20 cellular contexts compared by ENCODE assay signal in the genomic region with DNA sequence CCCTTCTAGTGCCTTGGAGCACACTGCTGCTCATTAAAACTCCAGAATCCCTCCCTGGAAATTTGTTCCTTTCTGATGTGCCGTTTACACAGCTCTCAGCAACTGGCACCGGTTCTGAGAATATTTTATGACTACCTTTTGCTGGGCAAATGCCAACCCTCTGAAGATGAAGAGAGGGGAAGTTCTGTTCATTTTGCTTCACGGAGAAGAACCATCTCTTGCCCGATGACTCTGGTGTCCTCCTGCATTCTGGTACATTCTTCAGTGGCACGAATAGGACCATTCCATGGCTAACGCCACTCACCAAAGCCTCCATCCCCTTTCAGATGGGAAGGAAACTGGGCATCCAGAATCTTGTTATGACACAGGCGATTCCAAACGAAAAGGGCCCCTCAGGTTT.
"Had no signal": no experiment of that assay in that cellular context is flagged by ENCODE, and none has a peak within 500 bp of the region (broad histone marks: within the 10 kb centered on the region; RNA-seq: fewer than 3 reads in every experiment).

No MANE protein-coding gene starts in this region.

- H3K4me1 ChIP-seq: gastroesophageal sphincter, left ventricle myocardium inferior, psoas muscle, right atrium auricular region, spleen, tibial artery had no signal

- H3K9me3 ChIP-seq: neutrophil, ovary, psoas muscle had no signal

- DNase-seq: activated CD4-positive, alpha-beta memory T cell treated with anti-CD3 and anti-CD28 coated beads, Interleukin-2, amount 10 ng/mL, durations not matched to agents 7 days and 5 days; activated T-cell treated with anti-CD3 and anti-CD28 coated beads, Interleukin-2, amount 50 U/mL, for 1 hour; cortex of kidney; head of caudate nucleus; hypothalamus; left ventricle myocardium inferior; ovary; psoas muscle; spleen; stimulated activated CD4-positive, alpha-beta T cell treated with anti-CD3 and anti-CD28 coated beads, Interleukin-4, amount 100 ng/mL, for 24 hours; stimulated activated naive CD4-positive, alpha-beta T cell treated with Interleukin-2 at 50 U/mL for 16 hours; substantia nigra; T-helper 9 cell; tibial artery had no signal

- H3K27me3 ChIP-seq: cardiac muscle cell, ovary, right atrium auricular region had no signal

- H3K9me3 Mint-ChIP-seq: activated CD4-positive, alpha-beta memory T cell treated with anti-CD3 and anti-CD28 coated beads, Interleukin-2, amount 10 ng/mL, durations not matched to agents 7 days and 5 days; natural killer cell treated with Interleukin-12 subunit alpha and Interleukin-12 subunit beta and Interleukin-15 and Interleukin-18, amount 100 ng/mL, for 72 hours had no signal

- H3K27ac Mint-ChIP-seq: activated CD4-positive, alpha-beta memory T cell treated with anti-CD3 and anti-CD28 coated beads, Interleukin-2, amount 10 ng/mL, durations not matched to agents 7 days and 5 days; natural killer cell treated with Interleukin-12 subunit alpha and Interleukin-12 subunit beta and Interleukin-15 and Interleukin-18, amount 100 ng/mL, for 72 hours; WTC11 had no signal

- H3K36me3 ChIP-seq: cardiac muscle cell, gastroesophageal sphincter, left ventricle myocardium inferior, neutrophil, ovary, right atrium auricular region, spleen, tibial artery had no signal

- ATAC-seq: gastroesophageal sphincter; natural killer cell treated with Interleukin-12 subunit alpha and Interleukin-12 subunit beta and Interleukin-15 and Interleukin-18, amount 100 ng/mL, for 72 hours; psoas muscle; WTC11 had no signal

- H3K4me3 ChIP-seq: cardiac muscle cell, gastroesophageal sphincter, left ventricle myocardium inferior, ovary, psoas muscle, right atrium auricular region, spleen, tibial artery had no signal

- H3K36me3 Mint-ChIP-seq: natural killer cell treated with Interleukin-12 subunit alpha and Interleukin-12 subunit beta and Interleukin-15 and Interleukin-18, amount 100 ng/mL, for 72 hours; WTC11 had no signal

- H3K4me3 Mint-ChIP-seq: activated CD4-positive, alpha-beta memory T cell treated with anti-CD3 and anti-CD28 coated beads, Interleukin-2, amount 10 ng/mL, durations not matched to agents 7 days and 5 days; natural killer cell treated with Interleukin-12 subunit alpha and Interleukin-12 subunit beta and Interleukin-15 and Interleukin-18, amount 100 ng/mL, for 72 hours; WTC11 had no signal

- H3K4me1 Mint-ChIP-seq: activated CD4-positive, alpha-beta memory T cell treated with anti-CD3 and anti-CD28 coated beads, Interleukin-2, amount 10 ng/mL, durations not matched to agents 7 days and 5 days had no signal
